ENCODE assay signal across 8 cellular contexts in the genomic region with DNA sequence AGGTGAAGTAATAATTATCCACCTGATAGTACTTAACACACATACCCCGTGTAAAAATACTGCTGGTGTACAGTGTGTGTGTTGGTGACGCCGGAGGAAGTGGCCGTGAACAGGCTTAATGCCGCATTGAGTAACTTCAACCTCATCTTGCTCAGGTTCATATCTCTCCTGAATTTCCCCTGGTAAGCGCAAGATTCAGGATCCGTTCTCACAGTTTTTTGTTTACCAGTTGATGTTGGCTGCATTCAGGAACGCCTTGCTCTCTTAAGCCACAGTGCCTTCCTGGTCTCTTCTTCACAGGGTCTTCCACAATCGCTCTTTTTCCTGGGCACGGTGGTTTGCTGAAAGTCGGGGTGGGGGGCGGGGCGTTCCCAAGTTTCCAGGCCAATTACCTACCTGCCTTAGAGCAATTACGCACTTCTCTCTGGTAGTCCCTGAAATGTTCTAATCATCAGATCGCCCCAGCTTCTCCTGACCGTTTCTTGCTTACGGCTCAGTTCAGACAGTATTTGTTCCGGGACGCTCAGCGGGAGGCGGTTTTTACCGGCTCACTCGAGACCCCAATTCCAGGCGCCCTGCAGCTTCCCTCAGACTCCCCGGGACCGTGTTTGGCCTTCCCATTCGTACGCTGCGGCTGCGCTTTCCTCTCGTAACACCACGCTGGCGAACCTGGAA. TPM values are rescaled to one million over a fixed set of nuclear protein-coding genes. Genes with fewer than 3 reads are reported as not detected.
DNase-seq lines count a peak whose midpoint lies in the region; ATAC-seq, FAIRE-seq and TF ChIP-seq lines count a peak whose summit lies in the region.

No MANE protein-coding gene starts in this region.

- peaks cover 0 to 3% of the 10 kb centered on the region in 2 donors for H3K9me3 Mint-ChIP-seq in stimulated activated naive CD8-positive, alpha-beta T cell treated with anti-CD3 and anti-CD28 coated beads, Interleukin-15, amount 100 ng/mL, for 72 hours

- ATAC-seq in GM18868 (IDR thresholded peaks at IDR 0.05; ENCODE audit: unreplicated experiment), result peak; percentile 5
- peak; percentile 15 for ATAC-seq in HG03432 (IDR thresholded peaks at IDR 0.05; ENCODE audit: unreplicated experiment)
- peak; percentile 13 for ATAC-seq in PC-3
- peak; percentile 23 for ATAC-seq in body of pancreas
- peak; percentile 23 for ATAC-seq in left colon
- peak; percentile 21 for ATAC-seq in stimulated activated naive CD8-positive, alpha-beta T cell treated with anti-CD3 and anti-CD28 coated beads, Interleukin-15, amount 100 ng/mL, for 72 hours

- H3K27me3 Mint-ChIP-seq in stimulated activated naive CD8-positive, alpha-beta T cell treated with anti-CD3 and anti-CD28 coated beads, Interleukin-15, amount 100 ng/mL, for 72 hours, result no peaks in the 10 kb centered on the region

- H3K4me1 ChIP-seq in PC-3 (ENCODE audit: insufficient read depth, low read length) (peaks cover 35% of the 10 kb centered on the region), body of pancreas (peaks cover 53% of the 10 kb centered on the region)

- no peaks in the 10 kb centered on the region for H3F3A ChIP-seq in PC-3 (ENCODE audit: low read length, unreplicated experiment)

- H3K27ac ChIP-seq in AG04450 (ENCODE audit: low read depth, low read length), result peak overlapping the region; percentile 80
- H3K27ac ChIP-seq in PC-3 (ENCODE audit: low read length), result peak overlapping the region; percentile 71
- peak overlapping the region; percentile 81 to 99 (median 98) for H3K27ac ChIP-seq in body of pancreas

- BruUV-seq in PC-3 (replicated peaks; lab: Mats Ljungman, UMichigan), result TSS peak; percentile 80

- peak overlapping the region; percentile 86 for H3K9ac ChIP-seq in PC-3 (ENCODE audit: low read length)

- H3K36me3 ChIP-seq in PC-3 (ENCODE audit: low read depth, low read length) (no peaks in the 10 kb centered on the region), body of pancreas (replicated peaks in 1 of 2; ENCODE audit: insufficient read depth in 1 of 2, low read depth in 2 of 2) (no peaks in the 10 kb centered on the region)

- H3K79me2 ChIP-seq in PC-3 (ENCODE audit: low read length), result peaks cover 62% of the 10 kb centered on the region

- CTCF ChIA-PET in AG04450 (lab: Charles Lee), result interaction anchor here (0.6 to 1.3 kb wide), 3 partner anchors 15 to 158 kb away, joined by 3 to 7 read pairs (median 3); no protein-coding TSS in a partner anchor
- CTCF ChIA-PET in PC-3 (lab: Charles Lee), result interaction anchor here (0.5 to 1.0 kb wide), 3 partner anchors 15 to 304 kb away, joined by 3 to 5 read pairs (median 5); no protein-coding TSS in a partner anchor

- FAIRE-seq in GM19239 (lab: Jason Lieb, UNC), result no peak

- H3K9me3 ChIP-seq in AG04450 (ENCODE audit: control insufficient read depth, insufficient read depth, low read length), result peaks cover 3% of the 10 kb centered on the region; the same call in 1 of the 2 replicates
- H3K9me3 ChIP-seq in PC-3 (ENCODE audit: low read length), result no peaks in the 10 kb centered on the region
- H3K9me3 ChIP-seq in body of pancreas, result peaks cover 0 to 9% (median 0%) of the 10 kb centered on the region in 3 donors

- no peak for DNase-seq in AG04450 (ENCODE audit: low read depth, low spot score)
- peak; percentile 37 for DNase-seq in PC-3
- peak; percentile 36 to 58 (median 47) for DNase-seq in body of pancreas
- peak in 1 of 2 donors; percentile 45 for DNase-seq in left colon
- DNase-seq in stimulated activated naive CD8-positive, alpha-beta T cell treated with anti-CD3 and anti-CD28 coated beads, Interleukin-15, amount 100 ng/mL, for 72 hours, result peak; percentile 14 to 38
- DNase-seq in GM19239 (ENCODE audit: insufficient read length, low spot score), result no peak

- H3K27ac Mint-ChIP-seq in stimulated activated naive CD8-positive, alpha-beta T cell treated with anti-CD3 and anti-CD28 coated beads, Interleukin-15, amount 100 ng/mL, for 72 hours, result peak overlapping the region; percentile 88 to 98

- H3K4me3 Mint-ChIP-seq in stimulated activated naive CD8-positive, alpha-beta T cell treated with anti-CD3 and anti-CD28 coated beads, Interleukin-15, amount 100 ng/mL, for 72 hours, result peak overlapping the region; percentile 91 to 98

- H3K9me2 ChIP-seq in PC-3 (replicated peaks; ENCODE audit: low read length), result no peaks in the 10 kb centered on the region

- TF ChIP-seq POLR2A in body of pancreas (IDR thresholded peaks at IDR 0.05), result no peak

- peak overlapping the region; percentile 83 for H3K4me3 ChIP-seq in AG04450 (ENCODE audit: low read depth, low read length)
- H3K4me3 ChIP-seq in PC-3 (ENCODE audit: low read length), result peak overlapping the region; percentile 91
- peak overlapping the region; percentile 35 to 50 for H3K4me3 ChIP-seq in body of pancreas

- H3K27me3 ChIP-seq in AG04450 (ENCODE audit: control insufficient read depth, insufficient read depth, low read length) (no peaks in the 10 kb centered on the region), PC-3 (ENCODE audit: low read length) (no peaks in the 10 kb centered on the region), body of pancreas (no peaks in the 10 kb centered on the region)

- peaks cover 42% of the 10 kb centered on the region for H3K4me1 Mint-ChIP-seq in stimulated activated naive CD8-positive, alpha-beta T cell treated with anti-CD3 and anti-CD28 coated beads, Interleukin-15, amount 100 ng/mL, for 72 hours

- H2AFZ ChIP-seq in PC-3 (ENCODE audit: low read length), result peak overlapping the region; percentile 86

- POLR2A ChIA-PET in AG04450 (lab: Yijun Ruan, JAX) (interaction anchor here (0.5 to 1.6 kb wide), 12 partner anchors 9 to 377 kb away, joined by 3 to 23 read pairs (median 5); a partner anchor contains a TSS), PC-3 (lab: Charles Lee; ENCODE audit: unreplicated experiment) (interaction anchor here (0.5 to 0.6 kb wide), 3 partner anchors 15 to 157 kb away, joined by 3 read pairs; no protein-coding TSS in a partner anchor)

- WGBS in body of pancreas, 2 donors, result 0 to 1% methylated on average over 24 to 33 of the region's 33 CpGs

- TF ChIP-seq CTCF in AG04450 (IDR thresholded peaks at IDR 0.05; ENCODE audit: low read depth, low read length) (no peak), PC-3 (conservative IDR thresholded peaks at IDR 0.05; ENCODE audit: low read depth, low read length) (no peak), body of pancreas (IDR thresholded peaks at IDR 0.05) (no peak)

- intact Hi-C loops in PC-3 (cut with micrococcal nuclease) (loop anchor here (5.0 to 10.0 kb wide), 2 partner anchors 99 to 156 kb away; no protein-coding TSS in a partner anchor), body of pancreas (cut with DNase I) (no loop called here), left colon (cut with DNase I, micrococcal nuclease) (no loop called here)

- H3K4me2 ChIP-seq in PC-3 (ENCODE audit: low read length), result peak overlapping the region; percentile 89

- H4K20me1 ChIP-seq in PC-3 (ENCODE audit: low read length), result peaks cover 18% of the 10 kb centered on the region

RNA-seq across cellular contexts. Expression of a gene that starts 0.7 kb away (rescaled TPM):
- polyA plus RNA-seq in AG04450 (2011; rRNA removed), result 21.7 and 30.2 TPM in 2 replicates
- polyA minus RNA-seq in AG04450 (2011; rRNA and poly(A)+ RNA removed), result 24.9 and 36.4 TPM in 2 replicates
- 17.8 and 20.5 TPM in 2 replicates for total RNA-seq in PC-3 (2014; rRNA removed)
- 10 to 100 TPM; 40.2 to 52.1 TPM for total RNA-seq in body of pancreas
- 10 to 100 TPM; 59.3 to 60.2 TPM for total RNA-seq in left colon

RNA-seq across cellular contexts. Expression of a gene that starts 31.7 kb away (rescaled TPM):
- 30.5 and 32.9 TPM in 2 replicates for polyA plus RNA-seq in AG04450 (2011; rRNA removed)
- 22.0 and 24.2 TPM in 2 replicates for polyA minus RNA-seq in AG04450 (2011; rRNA and poly(A)+ RNA removed)
- total RNA-seq in PC-3 (2014; rRNA removed) (1.8 and 3.5 TPM in 2 replicates), body of pancreas (10 to 100 TPM; 17.5 to 42.0 TPM), left colon (1 to 10 TPM; 1.4 to 5.5 TPM)

Comparison
In these comparisons a context has a peak if more than half of its experiments do, and no peak if none do; other contexts are left out.
1. DNase-seq: peak in PC-3 (single experiment), body of pancreas (4 of 4) and stimulated activated naive CD8-positive, alpha-beta T cell treated with anti-CD3 and anti-CD28 coated beads, Interleukin-15, amount 100 ng/mL, for 72 hours (2 of 2); none in AG04450 (single experiment) and GM19239 (single experiment).
2. Peak in every context shown above with its lines, with median percentiles within 50 percentile points of each other: H3K27ac ChIP-seq, H3K4me3 ChIP-seq and ATAC-seq.